Comparison of ENCODE assay signal across 21 cellular contexts in the genomic region with DNA sequence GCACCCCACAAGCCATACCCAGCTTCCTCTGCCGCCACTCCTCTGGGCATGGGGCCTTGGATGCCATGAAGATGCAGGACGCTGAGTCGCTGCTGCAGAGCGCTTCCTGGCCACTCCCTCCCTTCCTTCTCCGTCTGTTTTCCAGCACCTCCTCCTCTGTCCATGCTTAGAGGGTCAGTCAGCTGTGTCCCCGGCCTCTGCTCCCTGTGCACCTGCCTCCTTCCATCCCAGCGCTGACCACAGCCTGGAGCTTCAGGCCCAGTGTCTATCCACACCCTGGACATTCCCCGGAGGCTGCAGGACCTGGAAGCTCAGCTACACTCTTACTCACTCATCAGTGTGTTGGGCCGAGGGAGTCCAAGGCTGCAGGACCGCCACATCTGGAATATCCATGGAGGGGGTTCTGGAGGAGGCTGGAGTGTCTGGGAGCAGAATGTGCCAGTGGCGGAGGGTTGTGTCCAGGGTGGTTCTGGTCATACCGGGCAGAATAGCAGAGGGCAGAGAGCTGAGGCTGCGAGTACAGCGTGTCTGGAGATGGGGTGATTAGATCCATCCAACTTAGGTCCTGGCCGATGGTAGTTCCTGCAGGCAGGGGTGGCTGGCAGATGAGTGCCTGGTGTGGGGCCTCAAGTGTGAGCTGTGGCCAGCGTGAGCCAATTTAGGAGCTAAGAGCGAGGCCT. TPM values are rescaled to one million over a fixed set of nuclear protein-coding genes. Genes with fewer than 3 reads are reported as not detected.
DNase-seq lines count a peak whose midpoint lies in the region; TF ChIP-seq lines count a peak whose summit lies in the region.
"Had no signal": no experiment of that assay in that cellular context is flagged by ENCODE, and none has a peak within 500 bp of the region (broad histone marks: within the 10 kb centered on the region; RNA-seq: fewer than 3 reads in every experiment).

No MANE protein-coding gene starts in this region.

- no peak for TF ChIP-seq POLR2A in uterus (IDR thresholded peaks at IDR 0.05)

- H3K4me1 ChIP-seq in ascending aorta = peaks cover 7 to 46% of the 10 kb centered on the region in 2 donors
- H3K4me1 ChIP-seq in uterus = peaks cover 0 to 23% of the 10 kb centered on the region in 2 donors
- H3K4me1 ChIP-seq: A549, parathyroid adenoma, Peyer's patch had no signal

- peak overlapping the region; percentile 32 to 38 for H3K4me3 ChIP-seq in ascending aorta
- no peak overlapping the region for H3K4me3 ChIP-seq in uterus
- no peak overlapping the region for H3K4me3 ChIP-seq in WERI-Rb-1 (ENCODE audit: low read depth, low read length)
- H3K4me3 ChIP-seq: A549, body of pancreas, gastroesophageal sphincter, GM23338, Peyer's patch had no signal

- no peaks in the 10 kb centered on the region for H3K9me3 Mint-ChIP-seq in activated naive CD4-positive, alpha-beta T cell treated with anti-CD3 and anti-CD28 coated beads, Interleukin-2, amount 10 ng/mL, durations not matched to agents 7 days and 5 days
- H3K9me3 Mint-ChIP-seq: CD4-positive, alpha-beta T cell; GM23338 had no signal

- no peak overlapping the region for H3K4me3 Mint-ChIP-seq in activated naive CD4-positive, alpha-beta T cell treated with anti-CD3 and anti-CD28 coated beads, Interleukin-2, amount 10 ng/mL, durations not matched to agents 7 days and 5 days
- H3K4me3 Mint-ChIP-seq: CD4-positive, alpha-beta T cell; GM23338 had no signal

- DNase-seq in activated naive CD4-positive, alpha-beta T cell treated with anti-CD3 and anti-CD28 coated beads, Interleukin-2, amount 50 U/mL, for 16 hours = peak; percentile 2
- DNase-seq in activated naive CD4-positive, alpha-beta T cell treated with anti-CD3 and anti-CD28 coated beads, Interleukin-2, amount 10 ng/mL, durations not matched to agents 7 days and 5 days = no peak
- DNase-seq in ascending aorta (ENCODE audit: low spot score in 2 of 2) (peak in 1 of 2 donors; percentile 66), myocyte (ENCODE audit: low read depth) (peak; percentile 98), uterus (no peak), G401 (ENCODE audit: low spot score) (no peak), WERI-Rb-1 (no peak), amniotic stem cell (lab: John Stamatoyannopoulos, UW) (no peak)
- DNase-seq: activated CD4-positive, alpha-beta T cell treated with anti-CD3 and anti-CD28 coated beads, Interleukin-2, amount 50 U/mL, for 1 hour; activated naive CD4-positive, alpha-beta T cell treated with Interleukin-2 at 50 U/mL for 16 hours; CD4-positive, alpha-beta T cell; DMS53; NCI-H1436 treated with DMSO at 0.1 percent for 48 hours; NCI-H2171; stimulated activated CD4-positive, alpha-beta T cell treated with anti-CD3 and anti-CD28 coated beads, Interleukin-4, amount 100 ng/mL, for 24 hours had no signal

- H3K27me3 ChIP-seq in ascending aorta = no peaks in the 10 kb centered on the region
- H3K27me3 ChIP-seq in uterus = no peaks in the 10 kb centered on the region
- no peaks in the 10 kb centered on the region for H3K27me3 ChIP-seq in WERI-Rb-1 (ENCODE audit: insufficient read depth, low read depth, severe bottlenecking)
- H3K27me3 ChIP-seq: body of pancreas, Peyer's patch had no signal

- in situ Hi-C loops in G401 (cut with HindIII; ENCODE audit: low sequenced_read_pairs) = no loop called here

- H3K36me3 ChIP-seq in ascending aorta (no peaks in the 10 kb centered on the region), uterus (no peaks in the 10 kb centered on the region), WERI-Rb-1 (no peaks in the 10 kb centered on the region)
- H3K36me3 ChIP-seq: gastroesophageal sphincter, Peyer's patch had no signal

- intact Hi-C loops in ascending aorta (cut with DNase I) (loop anchor here (1.0 to 2.0 kb wide), 3 partner anchors 14 to 57 kb away; no protein-coding TSS in a partner anchor), uterus (cut with DNase I; ENCODE audit: low total_unique reads) (no loop called here)

- TF ChIP-seq CTCF in ascending aorta (IDR thresholded peaks at IDR 0.05) (no peak), uterus (IDR thresholded peaks at IDR 0.05) (no peak), WERI-Rb-1 (IDR thresholded peaks at IDR 0.05; ENCODE audit: low read depth, low read length) (no peak)

- H3K27ac ChIP-seq in ascending aorta = peak overlapping the region; percentile 68 to 73
- peak overlapping the region; percentile 53 to 56 for H3K27ac ChIP-seq in uterus
- no peak overlapping the region for H3K27ac ChIP-seq in WERI-Rb-1
- H3K27ac ChIP-seq: A549, body of pancreas, gastroesophageal sphincter, parathyroid adenoma, Peyer's patch had no signal

- CTCF ChIA-PET in activated naive CD4-positive, alpha-beta T cell treated with anti-CD3 and anti-CD28 coated beads, Interleukin-2, amount 10 ng/mL, durations not matched to agents 7 days and 5 days (lab: Charles Lee) = no interaction called here

- H3K27me3 Mint-ChIP-seq in activated naive CD4-positive, alpha-beta T cell treated with anti-CD3 and anti-CD28 coated beads, Interleukin-2, amount 10 ng/mL, durations not matched to agents 7 days and 5 days = peaks cover 15% of the 10 kb centered on the region

- H3K9me3 ChIP-seq in ascending aorta (no peaks in the 10 kb centered on the region), uterus (no peaks in the 10 kb centered on the region), WERI-Rb-1 (ENCODE audit: severe bottlenecking) (no peaks in the 10 kb centered on the region)
- H3K9me3 ChIP-seq: A549, body of pancreas, gastroesophageal sphincter, Peyer's patch had no signal

- no peaks in the 10 kb centered on the region for H3K4me1 Mint-ChIP-seq in activated naive CD4-positive, alpha-beta T cell treated with anti-CD3 and anti-CD28 coated beads, Interleukin-2, amount 10 ng/mL, durations not matched to agents 7 days and 5 days

- H3K27ac Mint-ChIP-seq in activated naive CD4-positive, alpha-beta T cell treated with anti-CD3 and anti-CD28 coated beads, Interleukin-2, amount 10 ng/mL, durations not matched to agents 7 days and 5 days = no peak overlapping the region
- H3K27ac Mint-ChIP-seq: CD4-positive, alpha-beta T cell; GM23338 had no signal

- no peaks in the 10 kb centered on the region for H3K36me3 Mint-ChIP-seq in activated naive CD4-positive, alpha-beta T cell treated with anti-CD3 and anti-CD28 coated beads, Interleukin-2, amount 10 ng/mL, durations not matched to agents 7 days and 5 days

RNA-seq across cellular contexts. Expression of a gene that starts 58.6 kb away (rescaled TPM):
- total RNA-seq in ascending aorta (46.1 TPM), myocyte (8.7 and 9.9 TPM in 2 replicates), uterus (10 to 100 TPM in 3 of 4 donors, 1 to 10 TPM in 1; 4.1 to 75.0 (median 24.7) TPM)
- polyA plus RNA-seq in myocyte (2012) = 7.5 TPM
- total RNA-seq in G401 (2014; rRNA removed; shearing (Covaris generic)) = 7.9 and 11.7 TPM in 2 replicates
- total RNA-seq: CD4-positive, alpha-beta T cell had no signal

Comparison
In these comparisons a context has a peak if more than half of its experiments do, and no peak if none do; other contexts are left out.
1. DNase-seq: peak in activated naive CD4-positive, alpha-beta T cell treated with anti-CD3 and anti-CD28 coated beads, Interleukin-2, amount 50 U/mL, for 16 hours (single experiment) and myocyte (single experiment); none in activated naive CD4-positive, alpha-beta T cell treated with anti-CD3 and anti-CD28 coated beads, Interleukin-2, amount 10 ng/mL, durations not matched to agents 7 days and 5 days (single experiment), uterus (0 of 2), G401 (single experiment), WERI-Rb-1 (single experiment) and amniotic stem cell (single experiment).
2. H3K4me3 ChIP-seq: peak in ascending aorta (2 of 2); none in uterus (0 of 2) and WERI-Rb-1 (single experiment).